14 cellular contexts compared by ENCODE assay signal in the genomic region with DNA sequence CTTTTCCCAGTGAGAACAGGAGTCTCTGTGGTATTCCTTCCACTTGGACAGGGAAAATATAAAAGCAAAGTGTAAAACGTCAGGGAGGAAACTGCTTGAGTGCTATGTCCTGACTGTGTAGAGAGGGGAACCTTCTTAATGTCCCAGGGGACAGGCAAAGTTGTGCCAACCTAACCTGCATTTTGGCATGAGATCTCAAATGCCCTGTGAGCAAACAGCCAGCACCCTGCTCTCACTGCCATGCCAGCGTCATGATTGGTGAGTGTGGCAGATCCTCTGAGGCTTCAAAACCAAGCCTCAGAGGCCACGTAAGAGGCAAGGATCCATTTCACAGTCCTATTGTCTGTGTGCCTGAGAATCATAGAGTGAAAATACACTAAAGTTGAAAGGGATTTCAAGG. TPM values are rescaled to one million over a fixed set of nuclear protein-coding genes. Genes with fewer than 3 reads are reported as not detected.
A peak's percentile ranks its signal among the peaks of the same experiment; 100 is the strongest.
DNase-seq lines count a peak whose midpoint lies in the region; ATAC-seq, FAIRE-seq and TF ChIP-seq lines count a peak whose summit lies in the region.
"Had no signal": no experiment of that assay in that cellular context is flagged by ENCODE, and none has a peak within 500 bp of the region (broad histone marks: within the 10 kb centered on the region; RNA-seq: fewer than 3 reads in every experiment).

No MANE protein-coding gene starts in this region.

- WGBS in right lobe of liver (ENCODE audit: insufficient coverage, low coverage, low lambda C conversion rate, missing lambda C conversion rate): 41% methylated on average over 3 of the region's 3 CpGs
- WGBS in HepG2 (ENCODE audit: low lambda C conversion rate): 79% methylated on average over 1 of the region's 3 CpGs

- no TSS peak for BruUV-seq in HepG2 (replicated peaks; lab: Mats Ljungman, UMichigan)

- H2AFZ ChIP-seq in HepG2 (ENCODE audit: low read length): no peak overlapping the region
- H2AFZ ChIP-seq in parathyroid adenoma: peak overlapping the region; percentile 61
- H2AFZ ChIP-seq: PC-9 had no signal

- TF ChIP-seq EP300 in HepG2 (IDR thresholded peaks at IDR 0.05; ENCODE audit: low read depth in 2 of 2, low read length in 2 of 2) (no peak), HepG2 (CRISPR knock-in tag; IDR thresholded peaks at IDR 0.05; ENCODE audit: borderline replicate concordance) (no peak)

- H3K36me3 Mint-ChIP-seq in dendritic cell treated with granulocyte-macrophage colony-stimulating factor and Interleukin-4, amounts not matched to agents 40 ng/mL and 50 ng/mL, for 4 days (ENCODE audit: low read depth): no peaks in the 10 kb centered on the region
- H3K36me3 Mint-ChIP-seq in activated T-cell treated with anti-CD3 and anti-CD28 coated beads, Interleukin-2, amount 50 U/mL, for 24 hours (ENCODE audit: low read depth): no peaks in the 10 kb centered on the region

- H3K27me3 Mint-ChIP-seq in dendritic cell treated with granulocyte-macrophage colony-stimulating factor and Interleukin-4, amounts not matched to agents 40 ng/mL and 50 ng/mL, for 4 days: peaks cover 1% of the 10 kb centered on the region
- no peaks in the 10 kb centered on the region for H3K27me3 Mint-ChIP-seq in activated T-cell treated with anti-CD3 and anti-CD28 coated beads, Interleukin-2, amount 50 U/mL, for 24 hours

- H3K9me3 ChIP-seq in right lobe of liver: no peaks in the 10 kb centered on the region
- H3K9me3 ChIP-seq in HepG2 (ENCODE audit: low read length): no peaks in the 10 kb centered on the region
- H3K9me3 ChIP-seq in parathyroid adenoma (ENCODE audit: control insufficient read depth, low read length): no peaks in the 10 kb centered on the region
- H3K9me3 ChIP-seq: Caco-2 had no signal

- no peak for FAIRE-seq in HepG2 (lab: Jason Lieb, UNC)
- FAIRE-seq: GM19239 had no signal

- POLR2A ChIA-PET in HepG2 (lab: Yijun Ruan, JAX): no interaction called here

- H3K79me2 ChIP-seq in HepG2 (ENCODE audit: insufficient read depth, low read length): no peaks in the 10 kb centered on the region
- H3K79me2 ChIP-seq in parathyroid adenoma: no peaks in the 10 kb centered on the region

- no peak overlapping the region for H3K27ac ChIP-seq in right lobe of liver
- H3K27ac ChIP-seq in HepG2 (ENCODE audit: extremely low read length, insufficient read depth, low read length): no peak overlapping the region
- H3K27ac ChIP-seq in parathyroid adenoma: no peak overlapping the region
- H3K27ac ChIP-seq: PC-9 had no signal

- intact Hi-C loops in right lobe of liver (cut with DNase I) (no loop called here), HepG2 (cut with micrococcal nuclease; ENCODE audit: unreplicated experiment) (no loop called here)
- intact Hi-C loops in dendritic cell treated with granulocyte-macrophage colony-stimulating factor and Interleukin-4, amounts not matched to agents 40 ng/mL and 50 ng/mL, for 4 days (cut with micrococcal nuclease): no loop called here

- no peaks in the 10 kb centered on the region for H3K27me3 ChIP-seq in right lobe of liver
- H3K27me3 ChIP-seq in HepG2 (ENCODE audit: control insufficient read depth in 1 of 2, insufficient read depth in 2 of 2, low read length in 2 of 2): no peaks in the 10 kb centered on the region
- H3K27me3 ChIP-seq in parathyroid adenoma (ENCODE audit: control insufficient read depth, insufficient read depth, low read length): no peaks in the 10 kb centered on the region

- H3K4me3 Mint-ChIP-seq in dendritic cell treated with granulocyte-macrophage colony-stimulating factor and Interleukin-4, amounts not matched to agents 40 ng/mL and 50 ng/mL, for 4 days: no peak overlapping the region
- H3K4me3 Mint-ChIP-seq in activated T-cell treated with anti-CD3 and anti-CD28 coated beads, Interleukin-2, amount 50 U/mL, for 24 hours: no peak overlapping the region

- peaks cover 18% of the 10 kb centered on the region for H3K4me1 Mint-ChIP-seq in dendritic cell treated with granulocyte-macrophage colony-stimulating factor and Interleukin-4, amounts not matched to agents 40 ng/mL and 50 ng/mL, for 4 days (ENCODE audit: low read depth)
- peaks cover 21% of the 10 kb centered on the region for H3K4me1 Mint-ChIP-seq in activated T-cell treated with anti-CD3 and anti-CD28 coated beads, Interleukin-2, amount 50 U/mL, for 24 hours (ENCODE audit: low read depth)

- no peak for TF ChIP-seq CTCF in right lobe of liver (IDR thresholded peaks at IDR 0.05)
- no peak for TF ChIP-seq CTCF in HepG2 (CRISPR knock-in tag; IDR thresholded peaks at IDR 0.05)
- TF ChIP-seq CTCF in parathyroid adenoma (IDR thresholded peaks at IDR 0.05): no peak

- CTCF ChIA-PET in HepG2 (lab: Yijun Ruan, JAX; ENCODE audit: low intra/inter-chr PET ratio, low total read pairs): no interaction called here

- H3K36me3 ChIP-seq in right lobe of liver (no peaks in the 10 kb centered on the region), HepG2 (replicated peaks in 1 of 2; ENCODE audit: control insufficient read depth in 1 of 2, insufficient read depth in 2 of 2, low read length in 2 of 2) (no peaks in the 10 kb centered on the region), parathyroid adenoma (ENCODE audit: control insufficient read depth, insufficient read depth, low read length) (no peaks in the 10 kb centered on the region)

- H4K20me1 ChIP-seq in HepG2 (ENCODE audit: insufficient read depth, low read length): no peaks in the 10 kb centered on the region

- H3K4me1 ChIP-seq in right lobe of liver (peaks cover 0 to 31% (median 5%) of the 10 kb centered on the region in 4 donors), HepG2 (ENCODE audit: insufficient read depth, low read length) (peaks cover 33% of the 10 kb centered on the region), parathyroid adenoma (peaks cover 6% of the 10 kb centered on the region)

- in situ Hi-C loops in HepG2 (cut with HindIII; ENCODE audit: extremely low pct_ligation_motif_present, low pct_unique_long_range_greater_than_20kb): no loop called here

- H3K9ac ChIP-seq in HepG2 (ENCODE audit: insufficient read depth, low read depth, low read length): no peak overlapping the region
- H3K9ac ChIP-seq in parathyroid adenoma: no peak overlapping the region

- DNase-seq in right lobe of liver: no peak
- no peak for DNase-seq in HepG2 (ENCODE audit: low spot score)
- no peak for DNase-seq in activated T-cell treated with anti-CD3 and anti-CD28 coated beads, Interleukin-2, amount 50 U/mL, for 24 hours
- no peak for DNase-seq in occipital lobe (lab: John Stamatoyannopoulos, UW)
- DNase-seq: Caco-2, NCI-H1436, NCI-H2029, NCI-H2171, NCI-H446, PC-9 had no signal

- H3K27ac Mint-ChIP-seq in dendritic cell treated with granulocyte-macrophage colony-stimulating factor and Interleukin-4, amounts not matched to agents 40 ng/mL and 50 ng/mL, for 4 days: peak overlapping the region; percentile 20
- no peak overlapping the region for H3K27ac Mint-ChIP-seq in activated T-cell treated with anti-CD3 and anti-CD28 coated beads, Interleukin-2, amount 50 U/mL, for 24 hours

- no peak for TF ChIP-seq POLR2A in right lobe of liver (IDR thresholded peaks at IDR 0.05)
- no peak for TF ChIP-seq POLR2A in HepG2 (IDR thresholded peaks at IDR 0.05; ENCODE audit: insufficient read depth in 1 of 2, low read depth in 2 of 2, low read length in 2 of 2)

- H3K4me3 ChIP-seq in right lobe of liver: no peak overlapping the region
- no peak overlapping the region for H3K4me3 ChIP-seq in HepG2 (replicated peaks in 1 of 3; ENCODE audit: insufficient read depth in 1 of 3, low read depth in 2 of 3, low read length in 3 of 3)
- no peak overlapping the region for H3K4me3 ChIP-seq in parathyroid adenoma (ENCODE audit: low read depth, low read length)
- H3K4me3 ChIP-seq: PC-9 had no signal

- H3K9me3 Mint-ChIP-seq in dendritic cell treated with granulocyte-macrophage colony-stimulating factor and Interleukin-4, amounts not matched to agents 40 ng/mL and 50 ng/mL, for 4 days: no peaks in the 10 kb centered on the region
- no peaks in the 10 kb centered on the region for H3K9me3 Mint-ChIP-seq in activated T-cell treated with anti-CD3 and anti-CD28 coated beads, Interleukin-2, amount 50 U/mL, for 24 hours

- H3K4me2 ChIP-seq in HepG2 (ENCODE audit: low read depth, low read length) (no peak overlapping the region), parathyroid adenoma (ENCODE audit: low read length) (no peak overlapping the region)
- H3K4me2 ChIP-seq: PC-9 had no signal

- no peak for TF ChIP-seq RAD21 in HepG2 (CRISPR knock-in tag; IDR thresholded peaks at IDR 0.05)

- ATAC-seq in right lobe of liver (peak; percentile 49 to 74 (median 65)), HepG2 (no peak), HG02623 (IDR thresholded peaks at IDR 0.05; ENCODE audit: unreplicated experiment) (no peak)

TF ChIP-seq in HepG2, 621 proteins besides CTCF, POLR2A, EP300 and RAD21 (continues in another document):
- TF ChIP-seq HNRNPK (IDR thresholded peaks at IDR 0.05; ENCODE audit: low read depth, low read length, poor library complexity, severe bottlenecking): no peak
- no peak for TF ChIP-seq KLF15 (CRISPR knock-in tag; IDR thresholded peaks at IDR 0.05; ENCODE audit: borderline replicate concordance)
- TF ChIP-seq CREM (IDR thresholded peaks at IDR 0.05): no peak
- no peak for TF ChIP-seq CREM (CRISPR knock-in tag; IDR thresholded peaks at IDR 0.05)

RNA-seq across cellular contexts. Expression of gene RAP1A, which starts 49.7 kb away (rescaled TPM):
- total RNA-seq in right lobe of liver: 10 to 100 TPM; 25.9 to 53.8 (median 33.3) TPM
- total RNA-seq in HepG2 (2016; rRNA removed; fragmentation: Illumina TruSeq; extraction: Trizol): 19.0 and 28.6 TPM in 2 replicates
- total RNA-seq in HepG2 (2016; cell fraction: cytosol; rRNA removed; fragmentation: Illumina TruSeq; extraction: Trizol; ENCODE audit: low read depth): 13.3 and 17.3 TPM in 2 replicates
- 21.2 and 27.6 TPM in 2 replicates for total RNA-seq in HepG2 (2016; cell fraction: insoluble cytoplasmic fraction; rRNA removed; fragmentation: Illumina TruSeq; extraction: Trizol)
- 29.9 and 30.2 TPM in 2 replicates for total RNA-seq in HepG2 (2016; cell fraction: membrane; rRNA removed; fragmentation: Illumina TruSeq; extraction: Trizol)
- total RNA-seq in HepG2 (2016; cell fraction: nucleus; rRNA removed; fragmentation: Illumina TruSeq; extraction: Trizol): 12.1 and 14.0 TPM in 2 replicates
- 15.4 and 20.7 TPM in 2 replicates for polyA plus RNA-seq in HepG2 (2011; rRNA removed)
- 8.4 and 13.7 TPM in 2 replicates for polyA plus RNA-seq in HepG2 (2011; cell fraction: cytosol; rRNA removed)
- polyA plus RNA-seq in HepG2 (2011; cell fraction: nucleus; rRNA removed): 2.6 and 3.5 TPM in 2 replicates
- 32.8 and 38.3 TPM in 2 replicates for polyA plus RNA-seq in HepG2 (2012)
- 32.0 and 48.1 TPM in 2 replicates for polyA plus RNA-seq in HepG2 (2016; cell fraction: cytosol; fragmentation: Illumina TruSeq; extraction: Trizol; ENCODE audit: low read depth)
- polyA plus RNA-seq in HepG2 (2016; cell fraction: insoluble cytoplasmic fraction; fragmentation: Illumina TruSeq; extraction: Trizol; ENCODE audit: low read depth): 80.7 and 86.7 TPM in 2 replicates
- polyA plus RNA-seq in HepG2 (2016; cell fraction: membrane; fragmentation: Illumina TruSeq; extraction: Trizol; ENCODE audit: low read depth): 59.2 and 73.6 TPM in 2 replicates
- polyA plus RNA-seq in HepG2 (2016; cell fraction: nucleus; fragmentation: Illumina TruSeq; extraction: Trizol; ENCODE audit: insufficient read depth, low read depth): 36.4 and 36.5 TPM in 2 replicates
- polyA minus RNA-seq in HepG2 (2011; rRNA and poly(A)+ RNA removed; ENCODE audit: low replicate concordance): 2.0 and 6.1 TPM in 2 replicates
- polyA minus RNA-seq in HepG2 (2011; cell fraction: cytosol; rRNA and poly(A)+ RNA removed): 7.9 and 10.7 TPM in 2 replicates
- 8.0 TPM in 2 replicates for polyA minus RNA-seq in HepG2 (2011; cell fraction: nucleus; rRNA and poly(A)+ RNA removed)
- 31.0 TPM for total RNA-seq in occipital lobe

Comparison
In these comparisons a context has a peak if more than half of its experiments do, and no peak if none do; other contexts are left out.
1. ATAC-seq: peak in right lobe of liver (4 of 4); none in HepG2 (single experiment) and HG02623 (single experiment).